8 cellular contexts compared by ENCODE assay signal in genomic region chr15:88454867-88455810, GRCh38. TPM values are rescaled to one million over a fixed set of nuclear protein-coding genes. Genes with fewer than 3 reads are reported as not detected.
DNase-seq lines count a peak whose midpoint lies in the region; ATAC-seq, FAIRE-seq and TF ChIP-seq lines count a peak whose summit lies in the region.

No MANE protein-coding gene starts in this region.

- peak; percentile 75 for ATAC-seq in GM19372 (IDR thresholded peaks at IDR 0.05; ENCODE audit: low read depth, unreplicated experiment)
- peak; percentile 85 for ATAC-seq in HG03342 (IDR thresholded peaks at IDR 0.05; ENCODE audit: unreplicated experiment)
- ATAC-seq in naive thymus-derived CD4-positive, alpha-beta T cell = peak; percentile 85

- no peaks in the 10 kb centered on the region for H3K27me3 Mint-ChIP-seq in Caco-2 (ENCODE audit: insufficient read depth, unreplicated experiment)
- H3K27me3 Mint-ChIP-seq in naive thymus-derived CD4-positive, alpha-beta T cell = no peaks in the 10 kb centered on the region

- no peak overlapping the region for H3K4me3 ChIP-seq in Caco-2 (ENCODE audit: low read depth, low read length)
- H3K4me3 ChIP-seq in naive thymus-derived CD4-positive, alpha-beta T cell (ENCODE audit: low read length) = no peak overlapping the region

- H3K36me3 ChIP-seq in Caco-2 (ENCODE audit: control insufficient read depth, insufficient read depth, low read length) = no peaks in the 10 kb centered on the region
- H3K36me3 ChIP-seq in naive thymus-derived CD4-positive, alpha-beta T cell (ENCODE audit: control insufficient read depth in 2 of 3, insufficient read depth in 3 of 3, low read length in 3 of 3) = peaks cover 7 to 36% (median 10%) of the 10 kb centered on the region in 3 experiments

- POLR2A ChIA-PET in Caco-2 (lab: Charles Lee) = interaction anchor here (0.6 kb wide), 1 partner anchor 183 kb away, joined by 3 read pairs; no protein-coding TSS in a partner anchor
- POLR2A ChIA-PET in naive thymus-derived CD4-positive, alpha-beta T cell (lab: Charles Lee) = interaction anchor here (2.4 kb wide), 1 partner anchor 12 kb away, joined by 10 read pairs; the partner anchor contains the start of genes MRPL46 and MRPS11

- H3K4me1 Mint-ChIP-seq in Caco-2 (ENCODE audit: low read depth, unreplicated experiment) = peaks cover 7% of the 10 kb centered on the region
- H3K4me1 Mint-ChIP-seq in naive thymus-derived CD4-positive, alpha-beta T cell = peaks cover 1 to 9% (median 4%) of the 10 kb centered on the region in 7 donors

- DNase-seq in Caco-2 (peak; percentile 57 to 59), NCI-H2227 treated with DMSO at 0.1 percent for 48 hours (lab: John Stamatoyannopoulos, UW) (peak; percentile 43), epithelial cell of prostate (ENCODE audit: low read depth, low spot score) (peak; percentile 18), urothelium cell line (ENCODE audit: low spot score) (peak; percentile 79)
- peak; percentile 29 for DNase-seq in activated CD4-positive, alpha-beta T cell treated with anti-CD3 and anti-CD28 coated beads, Interleukin-2, amount 50 U/mL, for 1 hour
- DNase-seq in naive thymus-derived CD4-positive, alpha-beta T cell = peak in 6 of 9 donors; percentile 14 to 38 (median 26)

- no peak overlapping the region for H3K27ac Mint-ChIP-seq in Caco-2 (ENCODE audit: unreplicated experiment)
- peak overlapping the region in 4 of 9 donors; percentile 10 to 72 (median 54) for H3K27ac Mint-ChIP-seq in naive thymus-derived CD4-positive, alpha-beta T cell

- intact Hi-C loops in Caco-2 (cut with micrococcal nuclease; ENCODE audit: unreplicated experiment) = loop anchor here (2.0 to 10.0 kb wide), 3 partner anchors 20 to 180 kb away; no protein-coding TSS in a partner anchor
- intact Hi-C loops in naive thymus-derived CD4-positive, alpha-beta T cell (cut with micrococcal nuclease) = loop anchor here (1.0 to 10.0 kb wide), 4 partner anchors 12 to 218 kb away; partner anchors contain the start of genes MRPL46 (in 1 of the 2) and MRPS11 (in 1 of the 2)

- no peaks in the 10 kb centered on the region for H3K9me3 ChIP-seq in Caco-2
- H3K9me3 ChIP-seq in naive thymus-derived CD4-positive, alpha-beta T cell (ENCODE audit: control insufficient read depth in 2 of 3, low read length in 3 of 3) = no peaks in the 10 kb centered on the region

- CTCF ChIA-PET in Caco-2 (lab: Charles Lee) = no interaction called here
- CTCF ChIA-PET in naive thymus-derived CD4-positive, alpha-beta T cell (lab: Charles Lee) = interaction anchor here (0.7 to 1.7 kb wide), 4 partner anchors 9 to 674 kb away, joined by 3 to 4 read pairs (median 4); no protein-coding TSS in a partner anchor

- no peak overlapping the region for H3K27ac ChIP-seq in epithelial cell of prostate
- no peak overlapping the region for H3K27ac ChIP-seq in naive thymus-derived CD4-positive, alpha-beta T cell (ENCODE audit: low read depth, low read length)

- BruUV-seq in Caco-2 (replicated peaks; lab: Mats Ljungman, UMichigan) = no TSS peak

- peak; percentile 46 to 69 for TF ChIP-seq CTCF in Caco-2 (IDR thresholded peaks at IDR 0.05; ENCODE audit: insufficient read depth in 1 of 2, low read depth in 1 of 2, low read length in 1 of 2, severe bottlenecking in 1 of 2, unreplicated experiment in 1 of 2)

- FAIRE-seq in urothelium cell line (lab: Jason Lieb, UNC) = no peak

- no peak overlapping the region for H3K4me3 Mint-ChIP-seq in Caco-2 (ENCODE audit: unreplicated experiment)
- no peak overlapping the region for H3K4me3 Mint-ChIP-seq in naive thymus-derived CD4-positive, alpha-beta T cell

- no peaks in the 10 kb centered on the region for H3K4me1 ChIP-seq in Caco-2
- H3K4me1 ChIP-seq in naive thymus-derived CD4-positive, alpha-beta T cell (ENCODE audit: control insufficient read depth in 2 of 2, insufficient read depth in 2 of 2, low read length in 2 of 2) = no peaks in the 10 kb centered on the region

- H3K36me3 Mint-ChIP-seq in Caco-2 (ENCODE audit: insufficient read depth, unreplicated experiment) = peaks cover 18% of the 10 kb centered on the region
- H3K36me3 Mint-ChIP-seq in naive thymus-derived CD4-positive, alpha-beta T cell = peaks cover 0 to 8% (median 0%) of the 10 kb centered on the region in 5 donors

- no peaks in the 10 kb centered on the region for H3K27me3 ChIP-seq in Caco-2 (replicated peaks; ENCODE audit: control insufficient read depth, insufficient read depth, low read length)
- H3K27me3 ChIP-seq in naive thymus-derived CD4-positive, alpha-beta T cell (ENCODE audit: control insufficient read depth in 2 of 2, insufficient read depth in 2 of 2, low read length in 2 of 2) = no peaks in the 10 kb centered on the region

- H3K9me3 Mint-ChIP-seq in Caco-2 (ENCODE audit: unreplicated experiment) = no peaks in the 10 kb centered on the region
- H3K9me3 Mint-ChIP-seq in naive thymus-derived CD4-positive, alpha-beta T cell = peaks cover 0 to 1% (median 0%) of the 10 kb centered on the region in 11 donors

RNA-seq across cellular contexts. Expression of gene MRPL46, which starts 12.0 kb away (rescaled TPM):
- 44.5 and 46.5 TPM in 2 replicates for total RNA-seq in Caco-2 (2022)
- total RNA-seq in naive thymus-derived CD4-positive, alpha-beta T cell = 10 to 100 TPM in 4 of 5 experiments, 1 to 10 TPM in 1; 9.2 to 32.1 (median 28.5) TPM
- 10 to 100 TPM; 54.4 to 74.3 TPM for polyA plus RNA-seq in naive thymus-derived CD4-positive, alpha-beta T cell

RNA-seq across cellular contexts. Expression of gene MRPS11, which starts 12.4 kb away (rescaled TPM):
- 48.4 and 50.2 TPM in 2 replicates for total RNA-seq in Caco-2 (2022)
- 10 to 100 TPM; 12.8 to 55.7 (median 24.0) TPM for total RNA-seq in naive thymus-derived CD4-positive, alpha-beta T cell
- polyA plus RNA-seq in naive thymus-derived CD4-positive, alpha-beta T cell = 10 to 100 TPM; 66.7 to 77.6 TPM

Comparison
In these comparisons a context has a peak if more than half of its experiments do, and no peak if none do; other contexts are left out.
1. DNase-seq: peak in every context shown above with its lines; median percentile 79 in urothelium cell line; 58 in Caco-2; 43 in NCI-H2227 treated with DMSO at 0.1 percent for 48 hours; 29 in activated CD4-positive, alpha-beta T cell treated with anti-CD3 and anti-CD28 coated beads, Interleukin-2, amount 50 U/mL, for 1 hour; 26 in naive thymus-derived CD4-positive, alpha-beta T cell; 18 in epithelial cell of prostate.